1 cellular context compared by ENCODE assay signal in the genomic region with DNA sequence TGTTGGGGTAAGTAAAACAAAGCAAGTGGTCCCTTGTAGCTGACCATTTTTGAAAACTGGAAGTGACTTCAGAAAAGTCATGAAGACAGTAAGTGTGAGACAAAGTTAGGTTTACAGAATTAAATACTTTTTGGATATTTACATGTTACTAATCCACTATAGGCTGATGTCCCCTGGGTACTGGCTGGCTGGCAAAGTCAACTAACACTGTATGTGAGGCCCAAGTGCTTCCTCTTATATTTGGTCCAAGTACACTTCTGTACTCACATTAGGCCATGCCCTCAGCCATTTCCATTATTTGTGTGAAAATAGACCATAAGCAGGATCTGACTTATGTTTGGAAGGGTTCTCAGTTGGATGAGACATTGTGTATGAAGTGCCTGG.
A peak's percentile ranks its signal among the peaks of the same experiment; 100 is the strongest.
TF ChIP-seq lines count a peak whose summit lies in the region.

No MANE protein-coding gene starts in this region.

TF ChIP-seq in GM12878, 131 proteins besides CTCF, POLR2A, EP300 and RAD21:
- TF ChIP-seq CHD4 (IDR thresholded peaks at IDR 0.05), result no peak
- TF ChIP-seq ZNF207 (IDR thresholded peaks at IDR 0.05; ENCODE audit: borderline replicate concordance), result no peak
- TF ChIP-seq NFIC (IDR thresholded peaks at IDR 0.05; ENCODE audit: low read depth, low read length), result peak; percentile 7; the same call in 1 of the 2 replicates
- TF ChIP-seq CBFB (IDR thresholded peaks at IDR 0.05; ENCODE audit: low read depth), result no peak
- TF ChIP-seq, protein P1, sequence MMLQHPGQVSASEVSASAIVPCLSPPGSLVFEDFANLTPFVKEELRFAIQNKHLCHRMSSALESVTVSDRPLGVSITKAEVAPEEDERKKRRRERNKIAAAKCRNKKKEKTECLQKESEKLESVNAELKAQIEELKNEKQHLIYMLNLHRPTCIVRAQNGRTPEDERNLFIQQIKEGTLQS (IDR thresholded peaks at IDR 0.05; ENCODE audit: borderline replicate concordance, extremely low read depth, low read depth, low read length), result no peak
- TF ChIP-seq, protein P2, sequence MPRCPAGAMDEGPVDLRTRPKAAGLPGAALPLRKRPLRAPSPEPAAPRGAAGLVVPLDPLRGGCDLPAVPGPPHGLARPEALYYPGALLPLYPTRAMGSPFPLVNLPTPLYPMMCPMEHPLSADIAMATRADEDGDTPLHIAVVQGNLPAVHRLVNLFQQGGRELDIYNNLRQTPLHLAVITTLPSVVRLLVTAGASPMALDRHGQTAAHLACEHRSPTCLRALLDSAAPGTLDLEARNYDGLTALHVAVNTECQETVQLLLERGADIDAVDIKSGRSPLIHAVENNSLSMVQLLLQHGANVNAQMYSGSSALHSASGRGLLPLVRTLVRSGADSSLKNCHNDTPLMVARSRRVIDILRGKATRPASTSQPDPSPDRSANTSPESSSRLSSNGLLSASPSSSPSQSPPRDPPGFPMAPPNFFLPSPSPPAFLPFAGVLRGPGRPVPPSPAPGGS (IDR thresholded peaks at IDR 0.05; ENCODE audit: borderline replicate concordance, insufficient read depth, low read depth, low read length, poor library complexity, severe bottlenecking), result no peak
- no peak for TF ChIP-seq MXI1 (IDR thresholded peaks at IDR 0.05; ENCODE audit: low read depth, low read length)
- no peak for TF ChIP-seq SMAD5 (IDR thresholded peaks at IDR 0.05; ENCODE audit: low read depth)
- no peak for TF ChIP-seq BACH1 (IDR thresholded peaks at IDR 0.05; ENCODE audit: borderline replicate concordance)
- no peak for TF ChIP-seq CREB1 (IDR thresholded peaks at IDR 0.05; ENCODE audit: low read depth)
- TF ChIP-seq, protein P3, sequence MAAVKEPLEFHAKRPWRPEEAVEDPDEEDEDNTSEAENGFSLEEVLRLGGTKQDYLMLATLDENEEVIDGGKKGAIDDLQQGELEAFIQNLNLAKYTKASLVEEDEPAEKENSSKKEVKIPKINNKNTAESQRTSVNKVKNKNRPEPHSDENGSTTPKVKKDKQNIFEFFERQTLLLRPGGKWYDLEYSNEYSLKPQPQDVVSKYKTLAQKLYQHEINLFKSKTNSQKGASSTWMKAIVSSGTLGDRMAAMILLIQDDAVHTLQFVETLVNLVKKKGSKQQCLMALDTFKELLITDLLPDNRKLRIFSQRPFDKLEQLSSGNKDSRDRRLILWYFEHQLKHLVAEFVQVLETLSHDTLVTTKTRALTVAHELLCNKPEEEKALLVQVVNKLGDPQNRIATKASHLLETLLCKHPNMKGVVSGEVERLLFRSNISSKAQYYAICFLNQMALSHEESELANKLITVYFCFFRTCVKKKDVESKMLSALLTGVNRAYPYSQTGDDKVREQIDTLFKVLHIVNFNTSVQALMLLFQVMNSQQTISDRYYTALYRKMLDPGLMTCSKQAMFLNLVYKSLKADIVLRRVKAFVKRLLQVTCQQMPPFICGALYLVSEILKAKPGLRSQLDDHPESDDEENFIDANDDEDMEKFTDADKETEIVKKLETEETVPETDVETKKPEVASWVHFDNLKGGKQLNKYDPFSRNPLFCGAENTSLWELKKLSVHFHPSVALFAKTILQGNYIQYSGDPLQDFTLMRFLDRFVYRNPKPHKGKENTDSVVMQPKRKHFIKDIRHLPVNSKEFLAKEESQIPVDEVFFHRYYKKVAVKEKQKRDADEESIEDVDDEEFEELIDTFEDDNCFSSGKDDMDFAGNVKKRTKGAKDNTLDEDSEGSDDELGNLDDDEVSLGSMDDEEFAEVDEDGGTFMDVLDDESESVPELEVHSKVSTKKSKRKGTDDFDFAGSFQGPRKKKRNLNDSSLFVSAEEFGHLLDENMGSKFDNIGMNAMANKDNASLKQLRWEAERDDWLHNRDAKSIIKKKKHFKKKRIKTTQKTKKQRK (IDR thresholded peaks at IDR 0.05; ENCODE audit: low read depth, low read length), result no peak
- TF ChIP-seq MEF2B (IDR thresholded peaks at IDR 0.05; ENCODE audit: partially characterized antibody, poor library complexity, severe bottlenecking), result peak; percentile 11
- TF ChIP-seq RUNX3 (IDR thresholded peaks at IDR 0.05; ENCODE audit: low read length), result no peak
- TF ChIP-seq ZNF217 (IDR thresholded peaks at IDR 0.05), result 0 out of 2 replicates have a peak, but pooled peaks have one; percentile 20
- TF ChIP-seq, protein P4, sequence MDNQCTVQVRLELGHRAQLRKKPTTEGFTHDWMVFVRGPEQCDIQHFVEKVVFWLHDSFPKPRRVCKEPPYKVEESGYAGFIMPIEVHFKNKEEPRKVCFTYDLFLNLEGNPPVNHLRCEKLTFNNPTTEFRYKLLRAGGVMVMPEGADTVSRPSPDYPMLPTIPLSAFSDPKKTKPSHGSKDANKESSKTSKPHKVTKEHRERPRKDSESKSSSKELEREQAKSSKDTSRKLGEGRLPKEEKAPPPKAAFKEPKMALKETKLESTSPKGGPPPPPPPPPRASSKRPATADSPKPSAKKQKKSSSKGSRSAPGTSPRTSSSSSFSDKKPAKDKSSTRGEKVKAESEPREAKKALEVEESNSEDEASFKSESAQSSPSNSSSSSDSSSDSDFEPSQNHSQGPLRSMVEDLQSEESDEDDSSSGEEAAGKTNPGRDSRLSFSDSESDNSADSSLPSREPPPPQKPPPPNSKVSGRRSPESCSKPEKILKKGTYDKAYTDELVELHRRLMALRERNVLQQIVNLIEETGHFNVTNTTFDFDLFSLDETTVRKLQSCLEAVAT (IDR thresholded peaks at IDR 0.05), result no peak
- TF ChIP-seq EZH2 (IDR thresholded peaks at IDR 0.05; ENCODE audit: borderline replicate concordance, control insufficient read depth, low read depth, low read length), result no peak
- no peak for TF ChIP-seq RB1 (IDR thresholded peaks at IDR 0.05; ENCODE audit: borderline replicate concordance)
